ENCODE assay signal across 14 cellular contexts in genomic region chr5:38532165-38532669, GRCh38. TPM values are rescaled to one million over a fixed set of nuclear protein-coding genes. Genes with fewer than 3 reads are reported as not detected.
DNase-seq lines count a peak whose midpoint lies in the region; ATAC-seq lines count a peak whose summit lies in the region.
"Had no signal": no experiment of that assay in that cellular context is flagged by ENCODE, and none has a peak within 500 bp of the region (broad histone marks: within the 10 kb centered on the region; RNA-seq: fewer than 3 reads in every experiment).

No MANE protein-coding gene starts in this region.

- H3K4me1 ChIP-seq in SJCRH30 (peaks cover 51% of the 10 kb centered on the region), iPS-18a (ENCODE audit: control insufficient read depth, low read depth, low read length) (peaks cover 21% of the 10 kb centered on the region), skeletal muscle tissue (ENCODE audit: control insufficient read depth in 3 of 3, insufficient read depth in 3 of 3, low read length in 3 of 3) (peaks cover 21 to 38% (median 26%) of the 10 kb centered on the region in 3 donors)

- H3K9me3 ChIP-seq in SJCRH30 (replicated peaks) (peaks cover 5% of the 10 kb centered on the region; the same call in 1 of the 2 replicates), iPS-18a (ENCODE audit: control insufficient read depth, low read depth, low read length) (no peaks in the 10 kb centered on the region), skeletal muscle tissue (ENCODE audit: control insufficient read depth in 3 of 3, low read length in 3 of 3) (no peaks in the 10 kb centered on the region)
- H3K9me3 ChIP-seq: neutrophil had no signal

- DNase-seq in NCI-H187 (lab: John Stamatoyannopoulos, UW) (peak; percentile 42 to 51), SJCRH30 (peak; percentile 92 to 97), NCI-H128 (lab: John Stamatoyannopoulos, UW; ENCODE audit: unreplicated experiment) (no peak)
- DNase-seq in activated CD4-positive, alpha-beta T cell treated with anti-CD3 and anti-CD28 coated beads for 4 hours = no peak
- DNase-seq: left cardiac atrium; NCI-H1436 treated with DMSO at 0.1 percent for 48 hours; PC-9; stimulated activated CD4-positive, alpha-beta T cell treated with anti-CD3 and anti-CD28 coated beads, Interleukin-1b, Interleukin-23, amount 100 ng/mL, for 48 hours; T-helper 9 cell had no signal

- H3K27ac ChIP-seq in SJCRH30 = peak overlapping the region; percentile 91
- no peak overlapping the region for H3K27ac ChIP-seq in iPS-18a (ENCODE audit: low read length)
- H3K27ac ChIP-seq in skeletal muscle tissue (ENCODE audit: low read depth, low read length) = peak overlapping the region; percentile 63
- H3K27ac ChIP-seq: neutrophil, PC-9 had no signal

- no peak for ATAC-seq in HG02840 (IDR thresholded peaks at IDR 0.05; ENCODE audit: low FRiP score, unreplicated experiment)

- no peaks in the 10 kb centered on the region for H3K27me3 ChIP-seq in SJCRH30
- no peaks in the 10 kb centered on the region for H3K27me3 ChIP-seq in iPS-18a (ENCODE audit: control insufficient read depth, insufficient read depth, low read length)
- H3K27me3 ChIP-seq in skeletal muscle tissue (ENCODE audit: control insufficient read depth in 3 of 3, insufficient read depth in 3 of 3, low read length in 3 of 3) = no peaks in the 10 kb centered on the region
- H3K27me3 ChIP-seq: neutrophil had no signal

- peak overlapping the region; percentile 33 for H3K4me3 ChIP-seq in SJCRH30
- H3K4me3 ChIP-seq in iPS-18a (ENCODE audit: low read length) = peak overlapping the region; percentile 9
- peak overlapping the region in 2 of 3 donors; percentile 22 to 27 for H3K4me3 ChIP-seq in skeletal muscle tissue (ENCODE audit: low read length in 3 of 3)
- H3K4me3 ChIP-seq: PC-9 had no signal

- H3K9ac ChIP-seq in iPS-18a (ENCODE audit: low read length) (no peak overlapping the region), skeletal muscle tissue (ENCODE audit: low read depth in 1 of 3, low read length in 3 of 3) (peak overlapping the region; percentile 24 to 46 (median 35))

- H3K36me3 ChIP-seq in SJCRH30 (peaks cover under 1% of the 10 kb centered on the region; the same call in 1 of the 2 replicates), iPS-18a (ENCODE audit: control insufficient read depth, low read depth, low read length) (no peaks in the 10 kb centered on the region), skeletal muscle tissue (ENCODE audit: control insufficient read depth in 3 of 3, insufficient read depth in 3 of 3, low read length in 3 of 3) (peaks cover 3 to 7% (median 6%) of the 10 kb centered on the region in 3 donors)
- H3K36me3 ChIP-seq: neutrophil had no signal

RNA-seq across cellular contexts. Expression of gene LIFR, which starts 24.2 kb away (rescaled TPM):
- 27.4 and 30.6 TPM in 2 replicates for total RNA-seq in SJCRH30 (2014; rRNA removed; shearing (Covaris generic))
- total RNA-seq in skeletal muscle tissue = 101 TPM
- total RNA-seq: activated CD8-positive, alpha-beta memory T cell treated with anti-CD3 and anti-CD28 coated beads for 36 hours had no signal

Comparison
In these comparisons a context has a peak if more than half of its experiments do, and no peak if none do; other contexts are left out.
1. DNase-seq: peak in NCI-H187 (2 of 2) and SJCRH30 (2 of 2); none in activated CD4-positive, alpha-beta T cell treated with anti-CD3 and anti-CD28 coated beads for 4 hours (0 of 2) and NCI-H128 (single experiment).
2. Peak in every context shown above with its lines, with median percentiles within 50 percentile points of each other: H3K4me3 ChIP-seq.